ENCODE assay signal across 16 cellular contexts in genomic region chr13:28467034-28467433, GRCh38. TPM values are rescaled to one million over a fixed set of nuclear protein-coding genes. Genes with fewer than 3 reads are reported as not detected.
DNase-seq lines count a peak whose midpoint lies in the region; ATAC-seq, FAIRE-seq and TF ChIP-seq lines count a peak whose summit lies in the region.
"Had no signal": no experiment of that assay in that cellular context is flagged by ENCODE, and none has a peak within 500 bp of the region (broad histone marks: within the 10 kb centered on the region; RNA-seq: fewer than 3 reads in every experiment).

No MANE protein-coding gene starts in this region.

- intact Hi-C loops in left lung (cut with DNase I), result no loop called here

- peaks cover 24% of the 10 kb centered on the region for H3F3A ChIP-seq in smooth muscle cell (ENCODE audit: low read depth)

- H3K36me3 Mint-ChIP-seq in astrocyte (ENCODE audit: low read depth, unreplicated experiment), result peaks cover 2% of the 10 kb centered on the region
- H3K36me3 Mint-ChIP-seq: CD8-positive, alpha-beta memory T cell had no signal

- no peaks in the 10 kb centered on the region for H3K27me3 Mint-ChIP-seq in astrocyte (ENCODE audit: low read depth, unreplicated experiment)

- CTCF ChIA-PET in HEK293T (lab: Yijun Ruan, JAX), result interaction anchor here (0.6 kb wide), 1 partner anchor 13 kb away, joined by 3 read pairs; no protein-coding TSS in a partner anchor

- peak; percentile 34 for ATAC-seq in left lung

- no peaks in the 10 kb centered on the region for H4K20me1 ChIP-seq in astrocyte (ENCODE audit: insufficient read depth, low read length)
- H4K20me1 ChIP-seq in smooth muscle cell (ENCODE audit: low read depth), result peaks cover 100% of the 10 kb centered on the region

- POLR2A ChIA-PET in HEK293T (lab: Yijun Ruan, JAX), result no interaction called here

- peak; percentile 31 for DNase-seq in HEK293T (ENCODE audit: extremely low spot score)
- no peak for DNase-seq in astrocyte (ENCODE audit: low read depth)
- no peak for DNase-seq in left lung
- DNase-seq in smooth muscle cell (lab: John Stamatoyannopoulos, UW; ENCODE audit: unreplicated experiment), result no peak
- DNase-seq in NCI-H510A (lab: John Stamatoyannopoulos, UW), result no peak
- no peak for DNase-seq in effector memory CD4-positive, alpha-beta T cell
- DNase-seq in GF-D8 (lab: John Stamatoyannopoulos, UW), result no peak
- DNase-seq: ACHN; CD8-positive, alpha-beta memory T cell; NCI-H1048; NCI-H2107; NCI-H345; NCI-H748 treated with DMSO at 0.1 percent for 48 hours; PC-9 had no signal

- H3K4me3 ChIP-seq in astrocyte (ENCODE audit: insufficient read depth, low read depth, low read length) (no peak overlapping the region), left lung (no peak overlapping the region), smooth muscle cell (no peak overlapping the region)
- no peak overlapping the region for H3K4me3 ChIP-seq in effector memory CD4-positive, alpha-beta T cell (ENCODE audit: insufficient read depth, low read depth, low read length, poor library complexity, severe bottlenecking)
- H3K4me3 ChIP-seq: HAP-1, PC-9 had no signal

- H3K27ac Mint-ChIP-seq in astrocyte (ENCODE audit: unreplicated experiment), result no peak overlapping the region
- H3K27ac Mint-ChIP-seq: B cell; CD8-positive, alpha-beta memory T cell had no signal

- H3K9ac ChIP-seq in astrocyte (ENCODE audit: low read length) (no peak overlapping the region), smooth muscle cell (ENCODE audit: low read depth) (no peak overlapping the region)

- H3K4me1 ChIP-seq in astrocyte (ENCODE audit: insufficient read depth, low read length) (no peaks in the 10 kb centered on the region), left lung (peaks cover 0 to 54% of the 10 kb centered on the region in 2 donors), smooth muscle cell (ENCODE audit: low read depth) (no peaks in the 10 kb centered on the region)
- H3K4me1 ChIP-seq in effector memory CD4-positive, alpha-beta T cell (ENCODE audit: control insufficient read depth, insufficient read depth, low read length, poor library complexity, severe bottlenecking), result no peaks in the 10 kb centered on the region

- H3K79me2 ChIP-seq in astrocyte (ENCODE audit: insufficient read depth, low read length), result no peaks in the 10 kb centered on the region
- peaks cover 98% of the 10 kb centered on the region for H3K79me2 ChIP-seq in smooth muscle cell (ENCODE audit: low read depth)

- no peak overlapping the region for H3K4me3 Mint-ChIP-seq in astrocyte (ENCODE audit: unreplicated experiment)
- H3K4me3 Mint-ChIP-seq: B cell; CD8-positive, alpha-beta memory T cell had no signal

- peaks cover 22% of the 10 kb centered on the region for H3K4me1 Mint-ChIP-seq in astrocyte (ENCODE audit: low read depth, unreplicated experiment)
- H3K4me1 Mint-ChIP-seq: CD8-positive, alpha-beta memory T cell had no signal

- H2AFZ ChIP-seq in astrocyte (ENCODE audit: low read depth, low read length), result no peak overlapping the region
- H2AFZ ChIP-seq in smooth muscle cell (ENCODE audit: low read depth), result no peak overlapping the region
- H2AFZ ChIP-seq: PC-9 had no signal

- peak overlapping the region; percentile 13 for H3K4me2 ChIP-seq in astrocyte (ENCODE audit: low read length)
- H3K4me2 ChIP-seq in smooth muscle cell, result peak overlapping the region; percentile 54
- H3K4me2 ChIP-seq: PC-9 had no signal

- H3K9me3 Mint-ChIP-seq in astrocyte (ENCODE audit: unreplicated experiment), result no peaks in the 10 kb centered on the region

- H3K36me3 ChIP-seq in astrocyte (ENCODE audit: insufficient read depth, low read length) (no peaks in the 10 kb centered on the region), left lung (no peaks in the 10 kb centered on the region), smooth muscle cell (ENCODE audit: low read depth) (peaks cover 7% of the 10 kb centered on the region)
- H3K36me3 ChIP-seq in effector memory CD4-positive, alpha-beta T cell (ENCODE audit: control insufficient read depth, insufficient read depth, low read length), result no peaks in the 10 kb centered on the region
- H3K36me3 ChIP-seq: HAP-1 had no signal

- H3K27ac ChIP-seq in astrocyte (ENCODE audit: low read depth, low read length), result no peak overlapping the region
- H3K27ac ChIP-seq in left lung, result peak overlapping the region in 1 of 2 donors; percentile 70
- peak overlapping the region; percentile 37 for H3K27ac ChIP-seq in smooth muscle cell (ENCODE audit: low read depth)
- no peak overlapping the region for H3K27ac ChIP-seq in effector memory CD4-positive, alpha-beta T cell (ENCODE audit: insufficient read depth, low read length, poor library complexity, severe bottlenecking)
- H3K27ac ChIP-seq: PC-9 had no signal

- 42% methylated on average over 3 of the region's 3 CpGs for whole genome bisulfite sequencing in smooth muscle cell (ENCODE audit: low lambda C conversion rate)

- no peaks in the 10 kb centered on the region for H3K9me3 ChIP-seq in astrocyte (ENCODE audit: insufficient read depth, low read depth, low read length)
- no peaks in the 10 kb centered on the region for H3K9me3 ChIP-seq in left lung
- H3K9me3 ChIP-seq in smooth muscle cell (replicated peaks; ENCODE audit: low read depth), result no peaks in the 10 kb centered on the region
- no peaks in the 10 kb centered on the region for H3K9me3 ChIP-seq in effector memory CD4-positive, alpha-beta T cell (ENCODE audit: control insufficient read depth, low read length)
- H3K9me3 ChIP-seq: HAP-1 had no signal

- no peak for FAIRE-seq in astrocyte (lab: Jason Lieb, UNC)

- TF ChIP-seq CTCF in astrocyte (IDR thresholded peaks at IDR 0.05; ENCODE audit: insufficient read depth, low read depth, low read length) (no peak), left lung (IDR thresholded peaks at IDR 0.05) (no peak), smooth muscle cell (IDR thresholded peaks at IDR 0.05; ENCODE audit: borderline replicate concordance, insufficient read depth, poor library complexity, severe bottlenecking) (no peak)

- H3K27me3 ChIP-seq in astrocyte (ENCODE audit: insufficient read depth, low read length) (no peaks in the 10 kb centered on the region), left lung (no peaks in the 10 kb centered on the region), smooth muscle cell (ENCODE audit: low read depth) (no peaks in the 10 kb centered on the region)
- no peaks in the 10 kb centered on the region for H3K27me3 ChIP-seq in effector memory CD4-positive, alpha-beta T cell (replicated peaks; ENCODE audit: control insufficient read depth, insufficient read depth, low read length, poor library complexity, severe bottlenecking)

TF ChIP-seq in HEK293T, 16 proteins besides CTCF, POLR2A, EP300 and RAD21:
- TF ChIP-seq NFRKB (IDR thresholded peaks at IDR 0.05) (no peak), FOXA1 (IDR thresholded peaks at IDR 0.05) (no peak), FOXM1 (IDR thresholded peaks at IDR 0.05; ENCODE audit: borderline replicate concordance) (no peak)

RNA-seq across cellular contexts. Expression of gene FLT1, which starts 27.9 kb away (rescaled TPM):
- total RNA-seq in astrocyte (7.3 and 10.0 TPM in 2 replicates), left lung (10 to 100 TPM; 25.2 to 30.3 TPM), smooth muscle cell (738 and 786 TPM in 2 replicates)
- 329 and 495 TPM in 2 replicates for polyA plus RNA-seq in smooth muscle cell
- total RNA-seq: PC-9 had no signal
- polyA plus RNA-seq: CD8-positive, alpha-beta memory T cell had no signal

Comparison
In these comparisons a context has a peak if more than half of its experiments do, and no peak if none do; other contexts are left out.
1. RNA of gene FLT1, which starts 27.9 kb away (total RNA-seq): 738 to 786 TPM in smooth muscle cell; 25.2 to 30.3 TPM in left lung and 7.3 to 10.0 TPM in astrocyte; every median in the first group is over 10 times any median in the second.